ENCODE assay signal across 2 cellular contexts in the genomic region with DNA sequence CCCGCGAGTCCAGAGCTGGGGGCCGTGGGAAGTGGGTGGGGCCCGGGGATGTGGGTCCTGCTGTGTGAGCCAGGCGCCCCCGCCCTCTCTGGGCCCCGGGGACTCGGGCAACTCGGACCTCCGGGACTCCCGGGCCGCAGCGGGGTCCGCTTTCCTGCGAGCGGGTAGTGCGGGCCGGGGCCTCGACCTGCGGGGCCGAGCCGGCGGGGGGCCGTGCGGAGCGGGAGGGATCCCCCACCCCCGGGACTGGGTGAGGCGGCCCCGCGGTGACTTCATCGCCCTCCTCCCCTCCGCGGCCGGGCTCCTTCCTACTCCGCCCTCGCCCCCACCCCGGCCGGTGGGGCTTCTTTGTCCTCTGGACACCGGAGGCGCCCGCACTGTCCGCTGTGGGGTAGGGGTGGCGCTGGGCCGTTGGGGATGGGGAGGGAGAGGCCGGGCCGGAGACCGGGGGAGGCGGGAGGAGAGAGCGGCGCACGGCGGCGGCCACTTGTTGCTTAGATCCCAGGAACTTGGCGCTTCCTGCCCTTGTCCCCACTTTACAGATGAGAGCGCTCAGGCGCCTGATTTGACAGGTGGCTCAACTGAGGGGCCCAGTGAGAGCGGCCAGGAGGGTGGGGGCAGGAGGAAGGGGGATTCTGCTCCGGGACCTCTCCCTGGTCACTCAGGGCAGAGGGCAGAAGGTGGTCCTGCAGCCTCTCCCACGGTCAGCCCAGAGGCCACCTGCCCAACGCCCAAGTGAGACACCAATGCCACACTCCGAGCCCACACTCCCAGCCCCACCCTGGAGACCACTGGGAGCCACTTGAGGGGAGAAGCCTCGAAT.
TF ChIP-seq lines count a peak whose summit lies in the region.

No MANE protein-coding gene starts in this region.

TF ChIP-seq in HCT116, 20 proteins besides CTCF, POLR2A, EP300 and RAD21:
- peak; percentile 48; the same call in 1 of the 2 replicates for TF ChIP-seq ZFX (IDR thresholded peaks at IDR 0.05)
- no peak for TF ChIP-seq CBX3 (IDR thresholded peaks at IDR 0.05; ENCODE audit: low read depth)
- no peak for TF ChIP-seq JUND (IDR thresholded peaks at IDR 0.05)
- no peak for TF ChIP-seq SIN3A (IDR thresholded peaks at IDR 0.05; ENCODE audit: low read depth)
- no peak for TF ChIP-seq ELF1 (IDR thresholded peaks at IDR 0.05; ENCODE audit: borderline replicate concordance, low read depth)
- TF ChIP-seq EZH2phosphoT487 (IDR thresholded peaks at IDR 0.05; ENCODE audit: borderline replicate concordance): no peak
- TF ChIP-seq, protein P1, sequence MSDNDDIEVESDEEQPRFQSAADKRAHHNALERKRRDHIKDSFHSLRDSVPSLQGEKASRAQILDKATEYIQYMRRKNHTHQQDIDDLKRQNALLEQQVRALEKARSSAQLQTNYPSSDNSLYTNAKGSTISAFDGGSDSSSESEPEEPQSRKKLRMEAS (IDR thresholded peaks at IDR 0.05): no peak
- TF ChIP-seq EZH2 (IDR thresholded peaks at IDR 0.05): no peak
- TF ChIP-seq, protein P2, sequence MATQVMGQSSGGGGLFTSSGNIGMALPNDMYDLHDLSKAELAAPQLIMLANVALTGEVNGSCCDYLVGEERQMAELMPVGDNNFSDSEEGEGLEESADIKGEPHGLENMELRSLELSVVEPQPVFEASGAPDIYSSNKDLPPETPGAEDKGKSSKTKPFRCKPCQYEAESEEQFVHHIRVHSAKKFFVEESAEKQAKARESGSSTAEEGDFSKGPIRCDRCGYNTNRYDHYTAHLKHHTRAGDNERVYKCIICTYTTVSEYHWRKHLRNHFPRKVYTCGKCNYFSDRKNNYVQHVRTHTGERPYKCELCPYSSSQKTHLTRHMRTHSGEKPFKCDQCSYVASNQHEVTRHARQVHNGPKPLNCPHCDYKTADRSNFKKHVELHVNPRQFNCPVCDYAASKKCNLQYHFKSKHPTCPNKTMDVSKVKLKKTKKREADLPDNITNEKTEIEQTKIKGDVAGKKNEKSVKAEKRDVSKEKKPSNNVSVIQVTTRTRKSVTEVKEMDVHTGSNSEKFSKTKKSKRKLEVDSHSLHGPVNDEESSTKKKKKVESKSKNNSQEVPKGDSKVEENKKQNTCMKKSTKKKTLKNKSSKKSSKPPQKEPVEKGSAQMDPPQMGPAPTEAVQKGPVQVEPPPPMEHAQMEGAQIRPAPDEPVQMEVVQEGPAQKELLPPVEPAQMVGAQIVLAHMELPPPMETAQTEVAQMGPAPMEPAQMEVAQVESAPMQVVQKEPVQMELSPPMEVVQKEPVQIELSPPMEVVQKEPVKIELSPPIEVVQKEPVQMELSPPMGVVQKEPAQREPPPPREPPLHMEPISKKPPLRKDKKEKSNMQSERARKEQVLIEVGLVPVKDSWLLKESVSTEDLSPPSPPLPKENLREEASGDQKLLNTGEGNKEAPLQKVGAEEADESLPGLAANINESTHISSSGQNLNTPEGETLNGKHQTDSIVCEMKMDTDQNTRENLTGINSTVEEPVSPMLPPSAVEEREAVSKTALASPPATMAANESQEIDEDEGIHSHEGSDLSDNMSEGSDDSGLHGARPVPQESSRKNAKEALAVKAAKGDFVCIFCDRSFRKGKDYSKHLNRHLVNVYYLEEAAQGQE (IDR thresholded peaks at IDR 0.05; ENCODE audit: low read depth): no peak
- no peak for TF ChIP-seq ZNF274 (IDR thresholded peaks at IDR 0.05; ENCODE audit: low read depth, low read length)
- TF ChIP-seq EGR1 (IDR thresholded peaks at IDR 0.05; ENCODE audit: low read depth): 0 out of 2 replicates have a peak, but pooled peaks have one; percentile 20
- no peak for TF ChIP-seq SP1 (IDR thresholded peaks at IDR 0.05; ENCODE audit: low read depth)
- no peak for TF ChIP-seq POLR2AphosphoS5 (IDR thresholded peaks at IDR 0.05; ENCODE audit: low read depth, low read length)
- TF ChIP-seq, protein P3, sequence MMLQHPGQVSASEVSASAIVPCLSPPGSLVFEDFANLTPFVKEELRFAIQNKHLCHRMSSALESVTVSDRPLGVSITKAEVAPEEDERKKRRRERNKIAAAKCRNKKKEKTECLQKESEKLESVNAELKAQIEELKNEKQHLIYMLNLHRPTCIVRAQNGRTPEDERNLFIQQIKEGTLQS (IDR thresholded peaks at IDR 0.05): no peak
- TF ChIP-seq YY1 (IDR thresholded peaks at IDR 0.05; ENCODE audit: extremely low read depth, insufficient replicate concordance, low read depth, low read length): no peak
- TF ChIP-seq SRF (IDR thresholded peaks at IDR 0.05; ENCODE audit: low read depth): no peak

TF ChIP-seq in GM12878, 131 proteins besides CTCF, POLR2A, EP300 and RAD21:
- TF ChIP-seq ASH2L (IDR thresholded peaks at IDR 0.05; ENCODE audit: borderline replicate concordance, low read depth) (no peak), PML (IDR thresholded peaks at IDR 0.05; ENCODE audit: low read length) (no peak), BHLHE40 (IDR thresholded peaks at IDR 0.05; ENCODE audit: borderline replicate concordance in 1 of 2, low read depth in 2 of 2, low read length in 1 of 2) (peak in 1 of 2 experiments; percentile 4; a peak in 1 of 4 replicates), MEF2B (IDR thresholded peaks at IDR 0.05; ENCODE audit: partially characterized antibody, poor library complexity, severe bottlenecking) (peak; percentile 21), IKZF1 (conservative IDR thresholded peaks at IDR 0.05) (peak; percentile 58; the same call in 1 of the 2 replicates), NKRF (conservative IDR thresholded peaks at IDR 0.05) (0 out of 2 replicates have a peak, but pooled peaks have one; percentile 12), DPF2 (IDR thresholded peaks at IDR 0.05) (0 out of 2 replicates have a peak, but pooled peaks have one; percentile 15)
